8 cellular contexts compared by ENCODE assay signal in the genomic region with DNA sequence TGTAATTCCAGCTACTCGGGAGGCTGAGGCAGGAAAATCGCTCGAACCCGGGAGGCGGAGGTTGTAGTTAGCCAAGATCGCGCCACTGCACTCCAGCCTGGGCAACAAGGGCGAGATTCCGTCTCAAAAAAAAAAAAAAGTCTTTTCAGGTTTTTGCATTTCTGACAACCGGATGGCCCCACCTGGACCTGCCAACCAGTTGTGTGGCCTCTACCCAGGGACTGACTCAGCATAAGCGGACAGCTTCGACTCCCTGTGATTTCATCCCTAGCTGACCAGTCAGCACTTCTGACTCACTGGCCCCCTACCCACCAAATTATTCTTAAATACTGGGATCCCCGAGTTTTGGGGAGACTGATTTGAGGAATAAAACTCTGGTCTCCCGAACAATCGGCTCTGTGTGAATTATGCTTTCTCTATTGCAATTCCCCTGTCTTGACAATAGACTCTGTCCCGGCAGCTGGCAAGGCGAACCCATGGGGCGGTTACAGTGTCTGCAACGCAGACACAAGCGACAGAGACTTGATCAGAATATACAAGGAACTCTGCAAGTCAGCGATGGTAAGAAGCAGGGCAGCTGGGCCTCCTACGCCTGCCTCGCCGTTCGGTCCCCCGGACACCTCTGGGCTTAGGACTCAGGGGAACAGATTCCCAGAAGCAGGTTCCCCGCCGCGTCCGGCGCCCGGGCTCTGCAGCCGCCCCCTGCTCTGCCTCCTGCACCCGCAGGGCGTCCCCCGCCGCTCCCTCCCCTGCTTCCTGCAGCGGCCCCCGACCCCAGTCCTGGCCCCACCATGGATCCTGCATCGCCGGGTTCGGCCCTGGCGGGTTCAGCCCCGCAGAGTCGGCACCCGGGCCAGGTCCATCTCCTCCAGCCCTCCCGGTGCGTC. TPM values are rescaled to one million over a fixed set of nuclear protein-coding genes. Genes with fewer than 3 reads are reported as not detected.
DNase-seq lines count a peak whose midpoint lies in the region; ATAC-seq and TF ChIP-seq lines count a peak whose summit lies in the region.

No MANE protein-coding gene starts in this region.

- H3K27me3 ChIP-seq in BLaER1 treated with 17β-estradiol and CSF1 and Interleukin-3, amounts not matched to agents 10 nM and 100 nM: no peaks in the 10 kb centered on the region
- no peaks in the 10 kb centered on the region for H3K27me3 ChIP-seq in WERI-Rb-1 (ENCODE audit: insufficient read depth, low read depth, severe bottlenecking)
- no peaks in the 10 kb centered on the region for H3K27me3 ChIP-seq in esophagus (ENCODE audit: control insufficient read depth in 1 of 2, insufficient read depth in 2 of 2, low read length in 2 of 2)

- H3K9ac ChIP-seq in BLaER1 treated with 17β-estradiol and CSF1 and Interleukin-3, amounts not matched to agents 10 nM and 100 nM: peak overlapping the region; percentile 93 to 99 (median 98)

- H3K9me3 ChIP-seq in BLaER1 treated with 17β-estradiol and CSF1 and Interleukin-3, amounts not matched to agents 10 nM and 100 nM (replicated peaks in 1 of 11): no peaks in the 10 kb centered on the region
- no peaks in the 10 kb centered on the region for H3K9me3 ChIP-seq in WERI-Rb-1 (ENCODE audit: severe bottlenecking)
- no peaks in the 10 kb centered on the region for H3K9me3 ChIP-seq in esophagus (ENCODE audit: control insufficient read depth in 2 of 2, insufficient read depth in 1 of 2, low read depth in 1 of 2, low read length in 1 of 2)

- peak overlapping the region in 1 of 2 donors; percentile 83 for H3K27ac Mint-ChIP-seq in natural killer cell

- H3K36me3 ChIP-seq in BLaER1 treated with 17β-estradiol and CSF1 and Interleukin-3, amounts not matched to agents 10 nM and 100 nM: peaks cover 0 to 22% (median 17%) of the 10 kb centered on the region in 11 experiments; a peak in 16 of 22 replicates
- peaks cover 3% of the 10 kb centered on the region for H3K36me3 ChIP-seq in WERI-Rb-1
- no peaks in the 10 kb centered on the region for H3K36me3 ChIP-seq in esophagus (ENCODE audit: control insufficient read depth in 2 of 2, insufficient read depth in 2 of 2, low read length in 1 of 2)

- ATAC-seq in GM19328 (IDR thresholded peaks at IDR 0.05; ENCODE audit: unreplicated experiment) (peak; percentile 25), HG03521 (IDR thresholded peaks at IDR 0.05; ENCODE audit: unreplicated experiment) (peak; percentile 8), natural killer cell (peak; percentile 12 to 38 (median 33))

- peak overlapping the region; percentile 86 to 99 (median 95) for H3K4me2 ChIP-seq in BLaER1 treated with 17β-estradiol and CSF1 and Interleukin-3, amounts not matched to agents 10 nM and 100 nM

- H3K4me1 Mint-ChIP-seq in natural killer cell: peaks cover 9 to 14% of the 10 kb centered on the region in 2 donors

- WGBS in esophagus, 2 donors: 22 to 24% methylated on average over 46 to 48 of the region's 48 CpGs

- no peak for TF ChIP-seq CTCF in WERI-Rb-1 (IDR thresholded peaks at IDR 0.05; ENCODE audit: low read depth, low read length)
- no peak for TF ChIP-seq CTCF in natural killer cell (IDR thresholded peaks at IDR 0.05)

- H3K36me3 Mint-ChIP-seq in natural killer cell: no peaks in the 10 kb centered on the region

- H3K27ac ChIP-seq in BLaER1 treated with 17β-estradiol and CSF1 and Interleukin-3, amounts not matched to agents 10 nM and 100 nM: peak overlapping the region in 9 of 11 experiments; percentile 92 to 99 (median 98); a peak in 18 of 22 replicates
- peak overlapping the region; percentile 77 for H3K27ac ChIP-seq in WERI-Rb-1
- peak overlapping the region; percentile 94 for H3K27ac ChIP-seq in esophagus (ENCODE audit: low read depth in 2 of 2, low read length in 1 of 2)

- H3K4me1 ChIP-seq in BLaER1 treated with 17β-estradiol and CSF1 and Interleukin-3, amounts not matched to agents 10 nM and 100 nM: peaks cover 33 to 48% (median 39%) of the 10 kb centered on the region in 10 experiments
- H3K4me1 ChIP-seq in esophagus (ENCODE audit: control insufficient read depth in 2 of 2, insufficient read depth in 2 of 2, low read length in 1 of 2): peaks cover 0 to 7% of the 10 kb centered on the region in 2 donors

- no peaks in the 10 kb centered on the region for H3K9me3 Mint-ChIP-seq in natural killer cell

- intact Hi-C loops in natural killer cell (cut with micrococcal nuclease): no loop called here

- H4K20me1 ChIP-seq in BLaER1 treated with 17β-estradiol and CSF1 and Interleukin-3, amounts not matched to agents 10 nM and 100 nM: peaks cover 23 to 41% (median 28%) of the 10 kb centered on the region in 11 experiments

- H3K27me3 Mint-ChIP-seq in natural killer cell (ENCODE audit: low read depth in 2 of 2): no peaks in the 10 kb centered on the region

- DNase-seq in WERI-Rb-1 (peak; percentile 59), natural killer cell (no peak), NCI-H1048 (lab: John Stamatoyannopoulos, UW) (no peak), GDM1 (lab: John Stamatoyannopoulos, UW) (no peak)

- H3K4me3 Mint-ChIP-seq in natural killer cell: peak overlapping the region; percentile 93

- peak overlapping the region; percentile 88 to 100 (median 94) for H3K4me3 ChIP-seq in BLaER1 treated with 17β-estradiol and CSF1 and Interleukin-3, amounts not matched to agents 10 nM and 100 nM
- peak overlapping the region; percentile 82 for H3K4me3 ChIP-seq in WERI-Rb-1 (ENCODE audit: low read depth, low read length)
- peak overlapping the region; percentile 80 to 98 for H3K4me3 ChIP-seq in esophagus (ENCODE audit: low read depth in 1 of 2, low read length in 2 of 2)

RNA-seq across cellular contexts. Expression of gene TALDO1, which starts 0.7 kb away (rescaled TPM):
- 100 to 1,000 TPM; 228 to 278 TPM for polyA plus RNA-seq in esophagus
- total RNA-seq in natural killer cell: 10 to 100 TPM; 46.1 to 94.8 (median 55.4) TPM

RNA-seq across cellular contexts. Expression of gene GATD1, which starts 30.8 kb away (rescaled TPM):
- 10 to 100 TPM; 23.1 to 49.2 TPM for polyA plus RNA-seq in esophagus
- 10 to 100 TPM; 40.4 to 43.1 (median 42.1) TPM for total RNA-seq in natural killer cell

RNA-seq across cellular contexts. Expression of gene EPS8L2, which starts 40.5 kb away (rescaled TPM):
- 100 to 1,000 TPM; 254 to 440 TPM for polyA plus RNA-seq in esophagus
- 10 to 100 TPM in 1 of 3 donors, 1 to 10 TPM in 2; 6.9 to 10.9 (median 9.3) TPM for total RNA-seq in natural killer cell

RNA-seq across cellular contexts. Expression of gene CEND1, which starts 43.4 kb away (rescaled TPM):
- polyA plus RNA-seq in esophagus: under 1 TPM; 0.10 to 0.12 TPM
- not detected for total RNA-seq in natural killer cell

RNA-seq across cellular contexts. Expression of gene TMEM80, which starts 50.9 kb away (rescaled TPM):
- 10 to 100 TPM; 25.0 to 53.9 TPM for polyA plus RNA-seq in esophagus
- total RNA-seq in natural killer cell: 10 to 100 TPM; 17.8 to 42.1 (median 33.0) TPM
